In the genomic region with DNA sequence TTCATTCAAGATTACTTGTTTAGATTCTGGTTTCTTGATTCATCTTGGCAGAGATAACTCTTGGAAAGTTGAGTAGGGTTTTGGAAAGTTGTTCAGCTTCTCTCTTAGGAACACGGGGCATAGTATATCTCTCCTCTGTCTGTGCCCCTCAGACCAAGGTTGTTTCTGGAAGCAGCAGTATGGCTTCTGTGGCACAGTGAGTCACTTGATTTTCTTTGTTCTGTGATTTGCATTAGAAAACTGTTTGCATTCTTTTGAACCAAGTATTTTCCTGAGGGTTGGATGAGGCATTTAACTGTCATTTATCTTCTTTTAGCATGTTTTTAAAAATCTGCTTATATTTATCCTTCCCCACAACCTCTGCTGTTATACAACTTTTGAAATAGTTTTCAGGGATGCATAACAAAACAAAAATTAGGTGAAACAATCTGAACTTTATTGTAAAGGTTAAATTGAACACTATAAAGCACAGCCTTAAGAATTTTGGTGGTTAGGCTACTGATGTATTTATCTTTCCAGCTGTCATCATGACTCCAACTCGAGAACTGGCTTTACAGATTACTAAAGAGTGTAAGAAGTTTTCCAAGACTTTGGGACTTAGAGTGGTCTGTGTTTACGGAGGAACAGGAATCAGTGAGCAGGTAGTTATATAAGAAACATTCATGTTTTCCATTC, we compare ENCODE assay signal across 2 cellular contexts.
TF ChIP-seq lines count a peak whose summit lies in the region.

No MANE protein-coding gene starts in this region.

TF ChIP-seq in SK-N-SH, 30 proteins besides CTCF, POLR2A, EP300 and RAD21 (continued from another document):
- TF ChIP-seq ELF1 (IDR thresholded peaks at IDR 0.05) (no peak), NRF1 (IDR thresholded peaks at IDR 0.05; ENCODE audit: low read depth, low read length) (no peak)

TF ChIP-seq in SK-N-SH treated with all-trans-retinoic acid at 6 μM for 48 hours, 23 proteins besides CTCF, POLR2A, EP300 and RAD21:
- TF ChIP-seq, protein P1, sequence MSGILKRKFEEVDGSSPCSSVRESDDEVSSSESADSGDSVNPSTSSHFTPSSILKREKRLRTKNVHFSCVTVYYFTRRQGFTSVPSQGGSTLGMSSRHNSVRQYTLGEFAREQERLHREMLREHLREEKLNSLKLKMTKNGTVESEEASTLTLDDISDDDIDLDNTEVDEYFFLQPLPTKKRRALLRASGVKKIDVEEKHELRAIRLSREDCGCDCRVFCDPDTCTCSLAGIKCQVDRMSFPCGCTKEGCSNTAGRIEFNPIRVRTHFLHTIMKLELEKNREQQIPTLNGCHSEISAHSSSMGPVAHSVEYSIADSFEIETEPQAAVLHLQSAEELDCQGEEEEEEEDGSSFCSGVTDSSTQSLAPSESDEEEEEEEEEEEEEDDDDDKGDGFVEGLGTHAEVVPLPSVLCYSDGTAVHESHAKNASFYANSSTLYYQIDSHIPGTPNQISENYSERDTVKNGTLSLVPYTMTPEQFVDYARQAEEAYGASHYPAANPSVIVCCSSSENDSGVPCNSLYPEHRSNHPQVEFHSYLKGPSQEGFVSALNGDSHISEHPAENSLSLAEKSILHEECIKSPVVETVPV (CRISPR knock-in tag; IDR thresholded peaks at IDR 0.05): no peak
- TF ChIP-seq, protein P2, sequence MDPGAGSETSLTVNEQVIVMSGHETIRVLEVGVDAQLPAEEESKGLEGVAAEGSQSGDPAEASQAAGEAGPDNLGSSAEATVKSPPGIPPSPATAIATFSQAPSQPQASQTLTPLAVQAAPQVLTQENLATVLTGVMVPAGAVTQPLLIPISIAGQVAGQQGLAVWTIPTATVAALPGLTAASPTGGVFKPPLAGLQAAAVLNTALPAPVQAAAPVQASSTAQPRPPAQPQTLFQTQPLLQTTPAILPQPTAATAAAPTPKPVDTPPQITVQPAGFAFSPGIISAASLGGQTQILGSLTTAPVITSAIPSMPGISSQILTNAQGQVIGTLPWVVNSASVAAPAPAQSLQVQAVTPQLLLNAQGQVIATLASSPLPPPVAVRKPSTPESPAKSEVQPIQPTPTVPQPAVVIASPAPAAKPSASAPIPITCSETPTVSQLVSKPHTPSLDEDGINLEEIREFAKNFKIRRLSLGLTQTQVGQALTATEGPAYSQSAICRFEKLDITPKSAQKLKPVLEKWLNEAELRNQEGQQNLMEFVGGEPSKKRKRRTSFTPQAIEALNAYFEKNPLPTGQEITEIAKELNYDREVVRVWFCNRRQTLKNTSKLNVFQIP (CRISPR knock-in tag; IDR thresholded peaks at IDR 0.05; ENCODE audit: borderline replicate concordance, low read depth): no peak
- TF ChIP-seq, protein P3, sequence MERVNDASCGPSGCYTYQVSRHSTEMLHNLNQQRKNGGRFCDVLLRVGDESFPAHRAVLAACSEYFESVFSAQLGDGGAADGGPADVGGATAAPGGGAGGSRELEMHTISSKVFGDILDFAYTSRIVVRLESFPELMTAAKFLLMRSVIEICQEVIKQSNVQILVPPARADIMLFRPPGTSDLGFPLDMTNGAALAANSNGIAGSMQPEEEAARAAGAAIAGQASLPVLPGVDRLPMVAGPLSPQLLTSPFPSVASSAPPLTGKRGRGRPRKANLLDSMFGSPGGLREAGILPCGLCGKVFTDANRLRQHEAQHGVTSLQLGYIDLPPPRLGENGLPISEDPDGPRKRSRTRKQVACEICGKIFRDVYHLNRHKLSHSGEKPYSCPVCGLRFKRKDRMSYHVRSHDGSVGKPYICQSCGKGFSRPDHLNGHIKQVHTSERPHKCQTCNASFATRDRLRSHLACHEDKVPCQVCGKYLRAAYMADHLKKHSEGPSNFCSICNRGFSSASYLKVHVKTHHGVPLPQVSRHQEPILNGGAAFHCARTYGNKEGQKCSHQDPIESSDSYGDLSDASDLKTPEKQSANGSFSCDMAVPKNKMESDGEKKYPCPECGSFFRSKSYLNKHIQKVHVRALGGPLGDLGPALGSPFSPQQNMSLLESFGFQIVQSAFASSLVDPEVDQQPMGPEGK (CRISPR knock-in tag; IDR thresholded peaks at IDR 0.05; ENCODE audit: borderline replicate concordance): no peak
- TF ChIP-seq ARNTL (CRISPR knock-in tag; IDR thresholded peaks at IDR 0.05; ENCODE audit: borderline replicate concordance, low read depth) (no peak), ZFP3 (CRISPR knock-in tag; IDR thresholded peaks at IDR 0.05) (no peak), ZNF8 (CRISPR knock-in tag; IDR thresholded peaks at IDR 0.05) (no peak), RARB (CRISPR knock-in tag; IDR thresholded peaks at IDR 0.05) (no peak), ZFP30 (CRISPR knock-in tag; IDR thresholded peaks at IDR 0.05) (no peak), GLIS3 (CRISPR knock-in tag; IDR thresholded peaks at IDR 0.05) (no peak), PPARA (CRISPR knock-in tag; IDR thresholded peaks at IDR 0.05; ENCODE audit: borderline replicate concordance) (no peak), OSR1 (CRISPR knock-in tag; IDR thresholded peaks at IDR 0.05) (no peak)
